11 cellular contexts compared by ENCODE assay signal in genomic region chr1:201499795-201500669, GRCh38. TPM values are rescaled to one million over a fixed set of nuclear protein-coding genes. Genes with fewer than 3 reads are reported as not detected.
DNase-seq lines count a peak whose midpoint lies in the region; ATAC-seq, FAIRE-seq and TF ChIP-seq lines count a peak whose summit lies in the region.
"Had no signal": no experiment of that assay in that cellular context is flagged by ENCODE, and none has a peak within 500 bp of the region (broad histone marks: within the 10 kb centered on the region; RNA-seq: fewer than 3 reads in every experiment).

No MANE protein-coding gene starts in this region.

- WGBS in psoas muscle, 3 donors = 76 to 85% (median 78%) methylated on average over 8 of the region's 8 CpGs

- ATAC-seq in psoas muscle = no peak
- ATAC-seq in GM18873 (IDR thresholded peaks at IDR 0.05; ENCODE audit: low FRiP score, unreplicated experiment) = no peak
- no peak for ATAC-seq in mucosa of descending colon
- ATAC-seq: stimulated activated naive CD8-positive, alpha-beta T cell treated with anti-CD3 and anti-CD28 coated beads, Interleukin-15, amount 100 ng/mL, for 72 hours had no signal

- DNase-seq in G401 (ENCODE audit: low spot score) (peak; percentile 40), breast epithelium (ENCODE audit: low spot score in 2 of 2) (peak in 1 of 2 donors; percentile 78), hypothalamus (lab: John Stamatoyannopoulos, UW) (peak in 45 of 51 donors; percentile 12 to 95 (median 78)), psoas muscle (no peak), ecto neural progenitor cell (ENCODE audit: low spot score) (no peak), GM12892 (ENCODE audit: insufficient read length) (no peak), mucosa of descending colon (no peak)
- DNase-seq: AML-193; NCI-H345; stimulated activated naive CD8-positive, alpha-beta T cell treated with anti-CD3 and anti-CD28 coated beads, Interleukin-15, amount 100 ng/mL, for 72 hours had no signal

- H3K9me3 ChIP-seq in breast epithelium (no peaks in the 10 kb centered on the region), psoas muscle (no peaks in the 10 kb centered on the region), mucosa of descending colon (no peaks in the 10 kb centered on the region)

- H3K36me3 ChIP-seq in breast epithelium (no peaks in the 10 kb centered on the region), psoas muscle (ENCODE audit: insufficient read depth in 1 of 2, low read depth in 1 of 2) (peaks cover 0 to 6% of the 10 kb centered on the region in 2 donors), mucosa of descending colon (ENCODE audit: low read depth) (no peaks in the 10 kb centered on the region)

- H3K27ac ChIP-seq in breast epithelium (peak overlapping the region; percentile 97 to 99), psoas muscle (peak overlapping the region; percentile 68)

- no peak for TF ChIP-seq POLR2A in breast epithelium (IDR thresholded peaks at IDR 0.05)
- no peak for TF ChIP-seq POLR2A in GM12892 (IDR thresholded peaks at IDR 0.05; ENCODE audit: low read depth, low read length)

- H3K4me1 ChIP-seq in breast epithelium = peaks cover 28 to 32% of the 10 kb centered on the region in 2 donors
- H3K4me1 ChIP-seq in psoas muscle = peaks cover 14% of the 10 kb centered on the region
- H3K4me1 ChIP-seq in mucosa of descending colon (ENCODE audit: low read depth) = peaks cover 17% of the 10 kb centered on the region

- FAIRE-seq in GM12892 (lab: Jason Lieb, UNC) = no peak

- H3K4me3 ChIP-seq in breast epithelium = peak overlapping the region in 2 of 3 donors; percentile 88 to 96
- H3K4me3 ChIP-seq in psoas muscle = no peak overlapping the region
- no peak overlapping the region for H3K4me3 ChIP-seq in mucosa of descending colon

- H3K27me3 ChIP-seq in breast epithelium = no peaks in the 10 kb centered on the region
- H3K27me3 ChIP-seq in psoas muscle (ENCODE audit: insufficient read depth in 3 of 3, low read length in 2 of 3) = no peaks in the 10 kb centered on the region

- in situ Hi-C loops in G401 (cut with HindIII; ENCODE audit: low sequenced_read_pairs) = no loop called here

- peak in 1 of 3 donors; percentile 4 for TF ChIP-seq CTCF in breast epithelium (IDR thresholded peaks at IDR 0.05)
- TF ChIP-seq CTCF in psoas muscle (IDR thresholded peaks at IDR 0.05) = no peak
- no peak for TF ChIP-seq CTCF in mucosa of descending colon (IDR thresholded peaks at IDR 0.05)

- intact Hi-C loops in breast epithelium (cut with DNase I; ENCODE audit: low total_unique reads) = no loop called here
- intact Hi-C loops in psoas muscle (cut with DNase I) = no loop called here
- intact Hi-C loops in mucosa of descending colon (cut with DNase I, micrococcal nuclease) = no loop called here

RNA-seq across cellular contexts. Expression of gene CSRP1, which starts 6.9 kb away (rescaled TPM):
- 176 and 198 TPM in 2 replicates for total RNA-seq in G401 (2014; rRNA removed; shearing (Covaris generic))
- total RNA-seq in breast epithelium (1,000 to 10,000 TPM in 1 of 3 donors, 100 to 1,000 TPM in 2; 186 to 1,491 (median 767) TPM), psoas muscle (10 to 100 TPM; 14.7 to 27.7 (median 24.3) TPM), mucosa of descending colon (1,000 to 10,000 TPM in 1 of 3 donors, 100 to 1,000 TPM in 2; 150 to 1,587 (median 214) TPM)
- polyA plus RNA-seq in psoas muscle = 10 to 100 TPM; 21.1 to 26.4 (median 23.2) TPM
- polyA plus RNA-seq in GM12892 (2012; ENCODE audit: missing spikeins) = 35.2 TPM

RNA-seq across cellular contexts. Expression of gene PHLDA3, which starts 31.0 kb away (rescaled TPM):
- total RNA-seq in G401 (2014; rRNA removed; shearing (Covaris generic)) = 400 and 462 TPM in 2 replicates
- total RNA-seq in breast epithelium = 100 to 1,000 TPM in 1 of 3 donors, 10 to 100 TPM in 2; 65.7 to 116 (median 92.7) TPM
- total RNA-seq in psoas muscle = 100 to 1,000 TPM in 1 of 4 donors, 10 to 100 TPM in 3; 41.8 to 116 (median 78.9) TPM
- 10 to 100 TPM; 42.3 to 62.4 (median 55.1) TPM for polyA plus RNA-seq in psoas muscle
- polyA plus RNA-seq in GM12892 (2012; ENCODE audit: missing spikeins) = 5.7 TPM
- total RNA-seq in mucosa of descending colon = 100 to 1,000 TPM in 1 of 3 donors, 10 to 100 TPM in 1, 1 to 10 TPM in 1; 8.5 to 106 (median 12.4) TPM

RNA-seq across cellular contexts. Expression of gene NAV1, which starts 38.9 kb away (rescaled TPM):
- 14.4 and 20.0 TPM in 2 replicates for total RNA-seq in G401 (2014; rRNA removed; shearing (Covaris generic))
- 10 to 100 TPM; 11.3 to 31.5 (median 22.7) TPM for total RNA-seq in breast epithelium
- 10 to 100 TPM in 3 of 4 donors, 1 to 10 TPM in 1; 8.4 to 13.3 (median 11.3) TPM for total RNA-seq in psoas muscle
- polyA plus RNA-seq in psoas muscle = 1 to 10 TPM; 1.8 to 3.1 (median 1.8) TPM
- polyA plus RNA-seq in GM12892 (2012; ENCODE audit: missing spikeins) = 0.61 TPM
- 10 to 100 TPM; 13.7 to 64.3 (median 16.7) TPM for total RNA-seq in mucosa of descending colon

Comparison
In these comparisons a context has a peak if more than half of its experiments do, and no peak if none do; other contexts are left out.
1. DNase-seq: peak in G401 (single experiment) and hypothalamus (45 of 51); none in psoas muscle (0 of 2), ecto neural progenitor cell (single experiment), GM12892 (single experiment) and mucosa of descending colon (0 of 3).
2. H3K4me3 ChIP-seq: peak in breast epithelium (2 of 3); none in psoas muscle (single experiment) and mucosa of descending colon (single experiment).